1 cellular context compared by ENCODE assay signal in genomic region chr5:150503386-150503785, GRCh38.
TF ChIP-seq lines count a peak whose summit lies in the region.

No MANE protein-coding gene starts in this region.

TF ChIP-seq in GM23338, 12 proteins besides CTCF, POLR2A, EP300 and RAD21 (continued from another document):
- TF ChIP-seq EZH2 (IDR thresholded peaks at IDR 0.05; ENCODE audit: low read depth, unreplicated experiment) (no peak), EZH2phosphoT487 (IDR thresholded peaks at IDR 0.05; ENCODE audit: unreplicated experiment) (no peak), STAT1 (IDR thresholded peaks at IDR 0.05; ENCODE audit: unreplicated experiment) (no peak), ZNF462 (CRISPR knock-in tag; IDR thresholded peaks at IDR 0.05) (no peak), CREB1 (CRISPR knock-in tag; IDR thresholded peaks at IDR 0.05; ENCODE audit: low read depth) (no peak), ZNF114 (CRISPR knock-in tag; IDR thresholded peaks at IDR 0.05) (no peak), ETS1 (IDR thresholded peaks at IDR 0.05) (no peak), ZNF331 (CRISPR knock-in tag; IDR thresholded peaks at IDR 0.05; ENCODE audit: low read depth) (no peak)
TF ChIP-seq in GM23338: peak in this region for 0.
